In the genomic region with DNA sequence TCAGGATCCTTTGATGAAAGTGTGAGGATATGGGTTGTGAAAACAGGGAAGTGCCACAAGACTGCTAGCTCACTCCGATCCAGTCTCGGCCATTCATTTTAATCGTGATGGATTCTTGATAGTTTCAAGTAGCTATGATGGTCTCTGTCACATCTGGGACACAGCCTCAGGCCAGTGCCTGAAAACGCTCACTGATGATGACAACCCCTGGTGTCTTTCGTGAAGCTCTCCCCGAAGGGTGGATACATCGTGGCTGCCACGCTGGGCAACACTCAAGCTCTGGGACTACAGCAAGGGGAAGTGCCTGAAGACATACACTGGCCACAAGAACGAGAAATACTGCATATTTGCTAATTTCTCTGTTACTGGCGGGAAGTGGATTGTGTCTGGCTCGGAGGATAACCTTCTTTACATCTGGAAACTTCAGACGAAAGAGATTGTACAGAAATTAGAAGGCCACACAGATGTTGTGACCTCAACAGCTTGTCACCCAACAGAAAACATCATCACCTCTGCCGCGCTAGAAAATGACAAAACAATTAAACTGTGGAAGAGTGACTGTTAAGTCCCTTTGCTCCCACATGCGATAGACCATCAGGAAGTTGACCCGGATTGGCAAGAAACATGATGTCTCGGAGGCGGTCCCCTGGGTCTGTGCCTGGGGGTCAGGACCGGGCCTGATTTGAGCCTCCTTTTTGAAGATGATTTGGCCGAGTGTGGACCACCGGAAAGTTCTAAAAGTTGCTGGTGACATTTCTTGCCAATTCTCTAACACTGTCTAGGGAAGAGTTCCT, we compare ENCODE assay signal across 34 cellular contexts. TPM values are rescaled to one million over a fixed set of nuclear protein-coding genes. Genes with fewer than 3 reads are reported as not detected.
A peak's percentile ranks its signal among the peaks of the same experiment; 100 is the strongest.
DNase-seq lines count a peak whose midpoint lies in the region; ATAC-seq, FAIRE-seq and TF ChIP-seq lines count a peak whose summit lies in the region.
"Had no signal": no experiment of that assay in that cellular context is flagged by ENCODE, and none has a peak within 500 bp of the region (broad histone marks: within the 10 kb centered on the region; RNA-seq: fewer than 3 reads in every experiment).

No MANE protein-coding gene starts in this region.

- TF ChIP-seq POLR2A in H1 (IDR thresholded peaks at IDR 0.05; ENCODE audit: control extremely low read depth in 1 of 2, low read depth in 2 of 2, low read length in 2 of 2), result no peak

- TF ChIP-seq CTCF in H1 (IDR thresholded peaks at IDR 0.05; ENCODE audit: control extremely low read depth in 1 of 3, insufficient read depth in 1 of 3, low read depth in 1 of 3, low read length in 3 of 3), result no peak

- H2BK120ac ChIP-seq in H1 (replicated peaks; ENCODE audit: low read depth, low read length), result no peak overlapping the region
- H2BK120ac ChIP-seq in trophoblast cell (ENCODE audit: insufficient read depth, low read length, poor library complexity), result no peak overlapping the region

- H2AK5ac ChIP-seq in H1 (ENCODE audit: low read depth, low read length), result no peak overlapping the region
- no peak overlapping the region for H2AK5ac ChIP-seq in trophoblast cell (ENCODE audit: low read length)

- H3K36me3 ChIP-seq in H1 (ENCODE audit: control insufficient read depth in 2 of 4, insufficient read depth in 4 of 4, low read length in 3 of 4) (peaks cover 0 to 4% (median 1%) of the 10 kb centered on the region in 4 experiments; a peak in 2 of 8 replicates), trophoblast cell (ENCODE audit: control insufficient read depth in 1 of 2, insufficient read depth in 2 of 2, low read length in 2 of 2) (peaks cover 0 to 5% of the 10 kb centered on the region in 2 experiments)
- H3K36me3 ChIP-seq: SJSA1 had no signal

- H2BK12ac ChIP-seq in H1 (ENCODE audit: low read depth, low read length), result 0 out of 2 replicates have a peak overlapping the region, but pooled peaks have one; percentile 0
- H2BK12ac ChIP-seq in trophoblast cell (ENCODE audit: low read length), result no peak overlapping the region

- H2BK5ac ChIP-seq in H1 (ENCODE audit: low read depth, low read length) (no peak overlapping the region), trophoblast cell (ENCODE audit: low read depth, low read length, poor library complexity) (no peak overlapping the region)

- ATAC-seq in HG02970 (IDR thresholded peaks at IDR 0.05; ENCODE audit: low FRiP score, unreplicated experiment) (no peak), HG02885 (IDR thresholded peaks at IDR 0.05; ENCODE audit: poor library complexity, unreplicated experiment) (no peak)
- ATAC-seq: activated CD8-positive, alpha-beta memory T cell treated with anti-CD3 and anti-CD28 coated beads, Interleukin-2, amount 10 ng/mL, durations not matched to agents 7 days and 5 days; activated T-cell treated with anti-CD3 and anti-CD28 coated beads, Interleukin-2, amount 50 U/mL, for 72 hours; foreskin keratinocyte; stimulated activated effector memory CD8-positive, alpha-beta T cell treated with anti-CD3 and anti-CD28 coated beads, Interleukin-12 subunit alpha, Interleukin-12 subunit beta, amount 100 ng/mL, for 72 hours had no signal

- WGBS in H1 (ENCODE audit: extremely low coverage in 1 of 2, insufficient coverage in 1 of 2, insufficient read length in 1 of 2, insufficient replicate concordance in 2 of 2, low coverage in 1 of 2, low lambda C conversion rate in 2 of 2, missing lambda C conversion rate in 1 of 2), 2 experiments, result 88% methylated on average over 21 of the region's 21 CpGs; no CpG with 5 or more reads in 1 of the 2 experiments
- no CpG with 5 or more reads among the region's 21 CpGs for WGBS in trophoblast cell (ENCODE audit: extremely low coverage, insufficient coverage, insufficient read length)

- H3K23ac ChIP-seq in H1 (ENCODE audit: insufficient read length) (no peak overlapping the region), trophoblast cell (ENCODE audit: low read length) (no peak overlapping the region)

- H3K4me3 ChIP-seq in H1 (ENCODE audit: extremely low read depth in 1 of 4, insufficient read depth in 2 of 4, low read depth in 3 of 4, low read length in 4 of 4), result no peak overlapping the region
- H3K4me3 ChIP-seq in trophoblast cell (ENCODE audit: low read depth, low read length), result no peak overlapping the region
- H3K4me3 ChIP-seq: dorsolateral prefrontal cortex, esophagus squamous epithelium, HAP-1, SJSA1 had no signal

- no peak overlapping the region for H2BK20ac ChIP-seq in H1 (ENCODE audit: low read length)

- H3K4me1 ChIP-seq in H1 (replicated peaks in 1 of 4; ENCODE audit: control insufficient read depth in 3 of 4, insufficient read depth in 4 of 4, low read length in 3 of 4) (no peaks in the 10 kb centered on the region), trophoblast cell (ENCODE audit: control insufficient read depth in 1 of 2, insufficient read depth in 2 of 2, low read length in 2 of 2) (peaks cover 2 to 4% of the 10 kb centered on the region in 2 experiments)
- H3K4me1 ChIP-seq: esophagus squamous epithelium, foreskin keratinocyte, HAP-1, SJSA1 had no signal

- H3K4me2 ChIP-seq in H1 (ENCODE audit: insufficient read depth in 1 of 2, low read depth in 2 of 2, low read length in 2 of 2), result no peak overlapping the region
- H3K4me2 ChIP-seq in trophoblast cell (ENCODE audit: low read length), result peak overlapping the region; percentile 11

- H3K4ac ChIP-seq in H1 (replicated peaks; ENCODE audit: insufficient read length, low read depth, low read length), result no peak overlapping the region
- no peak overlapping the region for H3K4ac ChIP-seq in trophoblast cell (ENCODE audit: low read depth, low read length)

- H3K79me2 ChIP-seq in H1 (ENCODE audit: control insufficient read depth in 1 of 2, insufficient read depth in 2 of 2, low read length in 2 of 2) (no peaks in the 10 kb centered on the region), trophoblast cell (ENCODE audit: control insufficient read depth, insufficient read depth, low read length, poor library complexity) (no peaks in the 10 kb centered on the region)

- H2BK15ac ChIP-seq in H1 (ENCODE audit: low read length), result no peak overlapping the region

- POLR2A ChIA-PET in H1 (lab: Charles Lee; ENCODE audit: partially characterized antibody), result interaction anchor here (0.9 to 1.0 kb wide), 3 partner anchors 22 to 30 kb away, joined by 3 to 5 read pairs (median 3); partner anchors contain the start of genes LIAS and RPL9

- no peak for TF ChIP-seq EP300 in H1 (IDR thresholded peaks at IDR 0.05; ENCODE audit: borderline replicate concordance in 1 of 2, low read depth in 2 of 2, low read length in 2 of 2)

- CTCF ChIA-PET in H1 (lab: Charles Lee; ENCODE audit: partially characterized antibody), result interaction anchor here (0.7 to 1.6 kb wide), 3 partner anchors 12 to 271 kb away, joined by 3 to 6 read pairs (median 4); no protein-coding TSS in a partner anchor

- H3K23me2 ChIP-seq in H1 (ENCODE audit: low read depth, low read length), result no peaks in the 10 kb centered on the region

- H3K27me3 ChIP-seq in H1 (replicated peaks in 1 of 4; ENCODE audit: control insufficient read depth in 3 of 4, extremely low read depth in 1 of 4, insufficient read depth in 3 of 4, low read length in 3 of 4) (no peaks in the 10 kb centered on the region), trophoblast cell (ENCODE audit: insufficient read depth, low read length) (no peaks in the 10 kb centered on the region)
- H3K27me3 ChIP-seq: dorsolateral prefrontal cortex, esophagus squamous epithelium, foreskin keratinocyte, heart left ventricle, SJSA1 had no signal

- H3K9ac ChIP-seq in H1 (replicated peaks in 1 of 4; ENCODE audit: extremely low read depth in 1 of 4, low read depth in 3 of 4, low read length in 3 of 4), result no peak overlapping the region
- H3K9ac ChIP-seq in trophoblast cell (ENCODE audit: low read length), result no peak overlapping the region

- DNase-seq in SIG-M5 treated with dmso at 0.1 percent for 504 hours (lab: John Stamatoyannopoulos, UW; ENCODE audit: unreplicated experiment) (peak; percentile 15), SIG-M5 (lab: John Stamatoyannopoulos, UW) (no peak), NOMO-1 treated with DMSO at 0.1 percent for 48 hours (lab: John Stamatoyannopoulos, UW; ENCODE audit: unreplicated experiment) (peak; percentile 80), H1 (ENCODE audit: low read depth in 1 of 2, low spot score in 2 of 2) (peak in 1 of 2 experiments; percentile 41), trophoblast cell (peak; percentile 97 to 99), NCI-H2081 treated with DMSO at 0.1 percent for 48 hours (lab: John Stamatoyannopoulos, UW) (no peak)
- DNase-seq: activated CD4-positive, alpha-beta T cell treated with anti-CD3 and anti-CD28 coated beads, Interleukin-2, amount 50 U/mL, for 4 hours; activated CD8-positive, alpha-beta memory T cell treated with anti-CD3 and anti-CD28 coated beads, Interleukin-2, amount 10 ng/mL, durations not matched to agents 7 days and 5 days; activated naive CD4-positive, alpha-beta T cell treated with Interleukin-2 at 50 U/mL for 16 hours; activated T-cell treated with anti-CD3 and anti-CD28 coated beads, Interleukin-2, amount 50 U/mL, for 72 hours; Calu3; DMS79; dorsolateral prefrontal cortex; esophagus squamous epithelium; foreskin keratinocyte; GDM1; heart left ventricle; midbrain; natural killer cell; NCI-H1105; NCI-H1930; NCI-H2227 treated with DMSO at 0.1 percent for 48 hours; NCI-H526; NK-92 treated with Interleukin-12 subunit alpha and Interleukin-12 subunit beta, amount 100 ng/mL, for 24 hours had no signal

- H3K9me3 ChIP-seq in H1 (ENCODE audit: insufficient read depth in 2 of 2, low read depth in 1 of 2, low read length in 1 of 2), result 0 out of 4 replicates have a peak, but pooled peaks cover 0 to 2% of the 10 kb centered on the region in 2 experiments
- H3K9me3 ChIP-seq in trophoblast cell (ENCODE audit: insufficient read depth, low read depth, low read length), result peaks cover 2% of the 10 kb centered on the region
- H3K9me3 ChIP-seq: HAP-1, heart left ventricle, SJSA1 had no signal

- H3K79me1 ChIP-seq in H1 (ENCODE audit: low read depth, low read length) (no peaks in the 10 kb centered on the region), trophoblast cell (ENCODE audit: low read length) (no peaks in the 10 kb centered on the region)

- no peak overlapping the region for H3K14ac ChIP-seq in H1 (ENCODE audit: insufficient read length)
- no peak overlapping the region for H3K14ac ChIP-seq in trophoblast cell (ENCODE audit: low read length)

- no peak overlapping the region; the same call in 1 of the 2 replicates for H4K8ac ChIP-seq in H1 (ENCODE audit: extremely low read depth, insufficient read depth, low read length)
- no peak overlapping the region for H4K8ac ChIP-seq in trophoblast cell (ENCODE audit: low read depth, low read length)

- H4K20me1 ChIP-seq in H1 (replicated peaks in 1 of 2; ENCODE audit: control insufficient read depth in 1 of 2, insufficient read depth in 2 of 2, low read length in 2 of 2), result no peaks in the 10 kb centered on the region

- H2AFZ ChIP-seq in H1 (ENCODE audit: low read length) (no peak overlapping the region), trophoblast cell (ENCODE audit: insufficient read depth, low read length, poor library complexity) (no peak overlapping the region)

- H4K12ac ChIP-seq in trophoblast cell (ENCODE audit: low read depth, low read length), result no peak overlapping the region

- no peak overlapping the region for H3K27ac ChIP-seq in H1 (ENCODE audit: low read depth, low read length)
- no peak overlapping the region for H3K27ac ChIP-seq in trophoblast cell (ENCODE audit: low read depth, low read length)
- H3K27ac ChIP-seq: 22Rv1, C4-2B, dorsolateral prefrontal cortex, esophagus squamous epithelium, foreskin keratinocyte, SJSA1 had no signal

- H3K18ac ChIP-seq in H1 (ENCODE audit: extremely low read depth, low read length) (no peak overlapping the region), trophoblast cell (ENCODE audit: low read length) (no peak overlapping the region)

- H4K91ac ChIP-seq in H1 (replicated peaks; ENCODE audit: insufficient read length, low read length), result no peak overlapping the region
- no peak overlapping the region for H4K91ac ChIP-seq in trophoblast cell (ENCODE audit: low read depth, low read length)

- H4K5ac ChIP-seq in H1 (ENCODE audit: insufficient read length, low read depth, low read length), result no peak overlapping the region

- no peak overlapping the region for H3K56ac ChIP-seq in H1 (replicated peaks; ENCODE audit: insufficient read length, low read depth, low read length)

- no peak for FAIRE-seq in H1 (lab: Jason Lieb, UNC)
- FAIRE-seq: keratinocyte, RCC 7860, TTC549 had no signal

- TF ChIP-seq RAD21 in H1 (IDR thresholded peaks at IDR 0.05 in 1 of 2, conservative IDR thresholded peaks at IDR 0.05 in 1 of 2; ENCODE audit: low read depth in 2 of 2, low read length in 2 of 2), result no peak

RNA-seq across cellular contexts. Expression of gene LIAS, which starts 22.2 kb away (rescaled TPM):
- total RNA-seq in H1 (2021; fragmentation: NEBNext Ultra II Directional; extraction: Animal tissue kit (Norgen Biotek cat#: 25700)), result 19.8 and 24.9 TPM in 2 replicates
- polyA plus RNA-seq in H1 (2011; rRNA removed), result 7.5 and 10.5 TPM in 2 replicates
- polyA plus RNA-seq in H1 (2011; cell fraction: cytosol; rRNA removed), result 14.7 TPM
- 5.3 TPM for polyA plus RNA-seq in H1 (2011; cell fraction: nucleus; rRNA removed)
- 11.9 to 23.5 TPM (median 14.2 TPM) in 4 replicates for polyA plus RNA-seq in H1 (2012, experiment 1 of 2)
- polyA plus RNA-seq in H1 (2012, experiment 2 of 2), result 4.9 TPM
- polyA plus RNA-seq in H1 (2013, experiment 1 of 2), result 20.8 TPM
- polyA plus RNA-seq in H1 (2013, experiment 2 of 2), result 18.8 TPM
- 10.2 and 13.3 TPM in 2 replicates for polyA minus RNA-seq in H1 (2011; rRNA and poly(A)+ RNA removed)
- 15.6 TPM for polyA minus RNA-seq in H1 (2011; cell fraction: cytosol; rRNA and poly(A)+ RNA removed)
- 18.3 TPM for polyA minus RNA-seq in H1 (2011; cell fraction: nucleus; rRNA and poly(A)+ RNA removed)
- 8.6 and 9.6 TPM in 2 replicates for polyA plus RNA-seq in trophoblast cell (2013)

RNA-seq across cellular contexts. Expression of gene RPL9, which starts 22.4 kb away (rescaled TPM):
- 1,161 and 1,163 TPM in 2 replicates for total RNA-seq in H1 (2021; fragmentation: NEBNext Ultra II Directional; extraction: Animal tissue kit (Norgen Biotek cat#: 25700))
- 427 and 1,184 TPM in 2 replicates for polyA plus RNA-seq in H1 (2011; rRNA removed)
- 1,821 TPM for polyA plus RNA-seq in H1 (2011; cell fraction: cytosol; rRNA removed)
- 333 TPM for polyA plus RNA-seq in H1 (2011; cell fraction: nucleus; rRNA removed)
- polyA plus RNA-seq in H1 (2012, experiment 1 of 2), result 826 to 1,542 TPM (median 1,147 TPM) in 4 replicates
- 3,492 TPM for polyA plus RNA-seq in H1 (2012, experiment 2 of 2)
- 2,151 TPM for polyA plus RNA-seq in H1 (2013, experiment 1 of 2)
- 2,199 TPM for polyA plus RNA-seq in H1 (2013, experiment 2 of 2)
- 111 and 181 TPM in 2 replicates for polyA minus RNA-seq in H1 (2011; rRNA and poly(A)+ RNA removed)
- polyA minus RNA-seq in H1 (2011; cell fraction: cytosol; rRNA and poly(A)+ RNA removed), result 653 TPM
- 338 TPM for polyA minus RNA-seq in H1 (2011; cell fraction: nucleus; rRNA and poly(A)+ RNA removed)
- 1,848 and 1,853 TPM in 2 replicates for polyA plus RNA-seq in trophoblast cell (2013)

RNA-seq across cellular contexts. Expression of gene UGDH, which starts 46.1 kb away (rescaled TPM):
- 126 and 128 TPM in 2 replicates for total RNA-seq in H1 (2021; fragmentation: NEBNext Ultra II Directional; extraction: Animal tissue kit (Norgen Biotek cat#: 25700))
- 32.0 and 46.9 TPM in 2 replicates for polyA plus RNA-seq in H1 (2011; rRNA removed)
- polyA plus RNA-seq in H1 (2011; cell fraction: cytosol; rRNA removed), result 53.6 TPM
- polyA plus RNA-seq in H1 (2011; cell fraction: nucleus; rRNA removed), result 10.1 TPM
- polyA plus RNA-seq in H1 (2012, experiment 1 of 2), result 62.6 to 98.4 TPM (median 70.7 TPM) in 4 replicates
- polyA plus RNA-seq in H1 (2012, experiment 2 of 2), result 7.9 TPM
- 44.3 TPM for polyA plus RNA-seq in H1 (2013, experiment 1 of 2)
- 45.6 TPM for polyA plus RNA-seq in H1 (2013, experiment 2 of 2)
- polyA minus RNA-seq in H1 (2011; rRNA and poly(A)+ RNA removed), result 34.7 and 39.0 TPM in 2 replicates
- polyA minus RNA-seq in H1 (2011; cell fraction: cytosol; rRNA and poly(A)+ RNA removed), result 50.7 TPM
- polyA minus RNA-seq in H1 (2011; cell fraction: nucleus; rRNA and poly(A)+ RNA removed), result 16.2 TPM
- 54.3 and 60.5 TPM in 2 replicates for polyA plus RNA-seq in trophoblast cell (2013)

Comparison
In these comparisons a context has a peak if more than half of its experiments do, and no peak if none do; other contexts are left out.
1. DNase-seq: peak in SIG-M5 treated with dmso at 0.1 percent for 504 hours (single experiment), NOMO-1 treated with DMSO at 0.1 percent for 48 hours (single experiment) and trophoblast cell (2 of 2); none in SIG-M5 (single experiment) and NCI-H2081 treated with DMSO at 0.1 percent for 48 hours (single experiment).